Comparison of ENCODE assay signal across 14 cellular contexts in the genomic region with DNA sequence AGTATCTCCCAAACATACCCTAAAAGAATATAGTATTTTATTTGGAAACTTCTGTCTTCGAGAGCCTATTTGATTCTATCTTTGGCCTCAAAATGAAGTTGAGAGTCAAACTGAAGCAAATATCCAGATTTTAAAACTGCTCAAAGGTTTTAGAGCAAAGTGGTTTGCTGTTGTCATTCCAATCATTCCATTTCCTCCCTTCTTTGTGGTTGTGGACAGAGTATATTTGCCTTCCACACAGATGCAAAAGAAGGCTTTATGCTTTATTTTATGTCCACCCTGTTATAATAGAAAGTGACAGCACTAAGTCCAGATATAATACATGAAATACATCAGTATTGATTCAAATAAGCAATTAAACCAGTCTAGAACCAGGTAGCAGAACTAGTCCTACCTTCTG. TPM values are rescaled to one million over a fixed set of nuclear protein-coding genes. Genes with fewer than 3 reads are reported as not detected.
DNase-seq lines count a peak whose midpoint lies in the region; ATAC-seq and TF ChIP-seq lines count a peak whose summit lies in the region.
"Had no signal": no experiment of that assay in that cellular context is flagged by ENCODE, and none has a peak within 500 bp of the region (broad histone marks: within the 10 kb centered on the region; RNA-seq: fewer than 3 reads in every experiment).

No MANE protein-coding gene starts in this region.

- peak; percentile 72 for DNase-seq in AG10803 (ENCODE audit: low read depth)
- DNase-seq in ELR (ENCODE audit: low read depth): peak; percentile 36
- DNase-seq in activated T-helper 2 cell treated with anti-CD3 and anti-CD28 coated beads, Interferon-gamma antibody, Interleukin-2, Interleukin-4, amounts not matched to agents 10 μg/mL and 5 μg/mL and 100 μg/mL, durations not matched to agents 14 hours and 24 hours and 36 hours (ENCODE audit: low spot score): no peak
- DNase-seq in mesendoderm: peak; percentile 10
- DNase-seq in aorta: no peak
- DNase-seq in stimulated activated CD4-positive, alpha-beta T cell treated with anti-CD3 and anti-CD28 coated beads, Interleukin-12 subunit alpha, Interleukin-12 subunit beta, amount 100 ng/mL, for 4 hours: no peak
- DNase-seq: NCI-H1105, NCI-H446 treated with DMSO at 0.1 percent for 48 hours, Peyer's patch had no signal

- no peak overlapping the region for H3K4ac ChIP-seq in mesendoderm (ENCODE audit: low read depth, low read length)

- no CpG with 5 or more reads among the region's 1 CpG for WGBS in mesendoderm (ENCODE audit: extremely low coverage, insufficient coverage, low lambda C conversion rate)
- 26 to 35% methylated on average over 1 of the region's 1 CpG for WGBS in aorta, 2 donors

- TF ChIP-seq CTCF in AG10803 (conservative IDR thresholded peaks at IDR 0.05; ENCODE audit: low read length): no peak

- peaks cover 45% of the 10 kb centered on the region for H3K36me3 Mint-ChIP-seq in activated T-helper 2 cell treated with anti-CD3 and anti-CD28 coated beads, Interferon-gamma antibody, Interleukin-2, Interleukin-4, amounts not matched to agents 10 μg/mL and 5 μg/mL and 100 μg/mL, durations not matched to agents 14 hours and 24 hours and 36 hours (ENCODE audit: low read depth)

- no peak overlapping the region for H3K4me2 ChIP-seq in mesendoderm (ENCODE audit: low read length)

- H3K4me3 ChIP-seq in AG10803 (ENCODE audit: low read length) (no peak overlapping the region), mesendoderm (ENCODE audit: low read length) (no peak overlapping the region), aorta (ENCODE audit: low read length in 2 of 2) (no peak overlapping the region)
- H3K4me3 ChIP-seq: GM12878, Peyer's patch had no signal

- peaks cover 50% of the 10 kb centered on the region for H3K4me1 Mint-ChIP-seq in activated T-helper 2 cell treated with anti-CD3 and anti-CD28 coated beads, Interferon-gamma antibody, Interleukin-2, Interleukin-4, amounts not matched to agents 10 μg/mL and 5 μg/mL and 100 μg/mL, durations not matched to agents 14 hours and 24 hours and 36 hours (ENCODE audit: low read depth)

- H3K56ac ChIP-seq in mesendoderm (ENCODE audit: low read length): no peak overlapping the region

- H3K9me3 Mint-ChIP-seq in activated T-helper 2 cell treated with anti-CD3 and anti-CD28 coated beads, Interferon-gamma antibody, Interleukin-2, Interleukin-4, amounts not matched to agents 10 μg/mL and 5 μg/mL and 100 μg/mL, durations not matched to agents 14 hours and 24 hours and 36 hours: peaks cover 29% of the 10 kb centered on the region

- no peak overlapping the region for H2BK5ac ChIP-seq in mesendoderm (ENCODE audit: low read length)

- peak overlapping the region; percentile 93 for H3K27ac Mint-ChIP-seq in activated T-helper 2 cell treated with anti-CD3 and anti-CD28 coated beads, Interferon-gamma antibody, Interleukin-2, Interleukin-4, amounts not matched to agents 10 μg/mL and 5 μg/mL and 100 μg/mL, durations not matched to agents 14 hours and 24 hours and 36 hours

- H3K9me3 ChIP-seq in aorta (ENCODE audit: control insufficient read depth, low read length): no peaks in the 10 kb centered on the region
- H3K9me3 ChIP-seq: Peyer's patch had no signal

- intact Hi-C loops in activated T-helper 2 cell treated with anti-CD3 and anti-CD28 coated beads, Interferon-gamma antibody, Interleukin-2, Interleukin-4, amounts not matched to agents 10 μg/mL and 5 μg/mL and 100 μg/mL, durations not matched to agents 14 hours and 24 hours and 36 hours (cut with micrococcal nuclease): loop anchor here (2.0 to 10.0 kb wide), 4 partner anchors 36 to 322 kb away; no protein-coding TSS in a partner anchor
- intact Hi-C loops in aorta (cut with DNase I): no loop called here

- no peak overlapping the region for H3K27ac ChIP-seq in mesendoderm (ENCODE audit: low read depth, low read length)
- no peak overlapping the region for H3K27ac ChIP-seq in aorta (ENCODE audit: low read depth in 1 of 2, low read length in 2 of 2)

- ATAC-seq in GM18519 (IDR thresholded peaks at IDR 0.05; ENCODE audit: low FRiP score, unreplicated experiment) (no peak), aorta (ENCODE audit: low FRiP score) (no peak), GM21825 (IDR thresholded peaks at IDR 0.05; ENCODE audit: unreplicated experiment) (no peak)
- ATAC-seq: GM12878, sciatic nerve had no signal

- H2BK15ac ChIP-seq in mesendoderm (replicated peaks; ENCODE audit: low read depth): no peak overlapping the region

- H2BK120ac ChIP-seq in mesendoderm (ENCODE audit: low read depth, low read length): no peak overlapping the region

- H3K4me3 Mint-ChIP-seq in activated T-helper 2 cell treated with anti-CD3 and anti-CD28 coated beads, Interferon-gamma antibody, Interleukin-2, Interleukin-4, amounts not matched to agents 10 μg/mL and 5 μg/mL and 100 μg/mL, durations not matched to agents 14 hours and 24 hours and 36 hours (ENCODE audit: low read depth): no peak overlapping the region

- H3K23ac ChIP-seq in mesendoderm (ENCODE audit: low read length): no peak overlapping the region

- H4K8ac ChIP-seq in mesendoderm (ENCODE audit: low read depth, low read length): no peak overlapping the region

- no peak overlapping the region for H4K5ac ChIP-seq in mesendoderm (ENCODE audit: low read length)

- no peak overlapping the region for H3K9ac ChIP-seq in mesendoderm (ENCODE audit: low read length)

- H3K27me3 Mint-ChIP-seq in activated T-helper 2 cell treated with anti-CD3 and anti-CD28 coated beads, Interferon-gamma antibody, Interleukin-2, Interleukin-4, amounts not matched to agents 10 μg/mL and 5 μg/mL and 100 μg/mL, durations not matched to agents 14 hours and 24 hours and 36 hours (ENCODE audit: low read depth): no peaks in the 10 kb centered on the region

- no peaks in the 10 kb centered on the region for H3K79me2 ChIP-seq in mesendoderm (ENCODE audit: control insufficient read depth, insufficient read depth, low read length)

- no peak overlapping the region for H2AK5ac ChIP-seq in mesendoderm (ENCODE audit: low read length)

- no peaks in the 10 kb centered on the region for H3K27me3 ChIP-seq in mesendoderm (ENCODE audit: insufficient read depth, low read length, poor library complexity)
- no peaks in the 10 kb centered on the region for H3K27me3 ChIP-seq in aorta (ENCODE audit: control insufficient read depth in 1 of 2, insufficient read depth in 2 of 2, low read length in 1 of 2)
- H3K27me3 ChIP-seq: Peyer's patch had no signal

- H3K79me1 ChIP-seq in mesendoderm (ENCODE audit: low read length): no peaks in the 10 kb centered on the region

- H3K36me3 ChIP-seq in mesendoderm (ENCODE audit: control insufficient read depth, insufficient read depth, low read length) (no peaks in the 10 kb centered on the region), aorta (ENCODE audit: control insufficient read depth in 1 of 2, insufficient read depth in 2 of 2, low read length in 1 of 2) (no peaks in the 10 kb centered on the region)
- H3K36me3 ChIP-seq: Peyer's patch had no signal

- peaks cover 3% of the 10 kb centered on the region for H3K4me1 ChIP-seq in mesendoderm (ENCODE audit: control insufficient read depth, low read depth, low read length)
- H3K4me1 ChIP-seq in aorta (ENCODE audit: control insufficient read depth in 1 of 2, insufficient read depth in 2 of 2, low read length in 2 of 2): no peaks in the 10 kb centered on the region
- H3K4me1 ChIP-seq: Peyer's patch had no signal

- H3K18ac ChIP-seq in mesendoderm (ENCODE audit: low read length): no peak overlapping the region

RNA-seq across cellular contexts. Expression of gene GZMK, which starts 12.4 kb away (rescaled TPM):
- 0.23 and 0.55 TPM in 2 replicates for total RNA-seq in activated T-helper 2 cell treated with anti-CD3 and anti-CD28 coated beads, Interferon-gamma antibody, Interleukin-2, Interleukin-4, amounts not matched to agents 10 μg/mL and 5 μg/mL and 100 μg/mL, durations not matched to agents 14 hours and 24 hours and 36 hours
- polyA plus RNA-seq in mesendoderm (2013, experiment 1 of 2): not detected
- not detected for polyA plus RNA-seq in mesendoderm (2013, experiment 2 of 2)
- total RNA-seq in aorta: 1 to 10 TPM; 1.7 to 1.9 TPM
- polyA plus RNA-seq in aorta: 1 to 10 TPM in 1 of 2 donors, under 1 TPM in 1; 0.31 to 4.1 TPM
- total RNA-seq: GM12878, Peyer's patch had no signal

RNA-seq across cellular contexts. Expression of gene ESM1, which starts 51.1 kb away (rescaled TPM):
- 0.11 and 0.37 TPM in 2 replicates for total RNA-seq in activated T-helper 2 cell treated with anti-CD3 and anti-CD28 coated beads, Interferon-gamma antibody, Interleukin-2, Interleukin-4, amounts not matched to agents 10 μg/mL and 5 μg/mL and 100 μg/mL, durations not matched to agents 14 hours and 24 hours and 36 hours
- not detected for polyA plus RNA-seq in mesendoderm (2013, experiment 1 of 2)
- polyA plus RNA-seq in mesendoderm (2013, experiment 2 of 2): not detected
- total RNA-seq in aorta: 1 to 10 TPM in 1 of 2 donors, under 1 TPM in 1; 0.49 to 1.1 TPM
- polyA plus RNA-seq in aorta: 1 to 10 TPM in 1 of 2 donors, under 1 TPM in 1; 0.59 to 1.9 TPM
- total RNA-seq: GM12878, Peyer's patch, subcutaneous adipose tissue had no signal
- polyA plus RNA-seq: GM12878 had no signal

Comparison
In these comparisons a context has a peak if more than half of its experiments do, and no peak if none do; other contexts are left out.
1. DNase-seq: peak in AG10803 (single experiment), ELR (single experiment) and mesendoderm (single experiment); none in activated T-helper 2 cell treated with anti-CD3 and anti-CD28 coated beads, Interferon-gamma antibody, Interleukin-2, Interleukin-4, amounts not matched to agents 10 μg/mL and 5 μg/mL and 100 μg/mL, durations not matched to agents 14 hours and 24 hours and 36 hours (single experiment), aorta (0 of 2) and stimulated activated CD4-positive, alpha-beta T cell treated with anti-CD3 and anti-CD28 coated beads, Interleukin-12 subunit alpha, Interleukin-12 subunit beta, amount 100 ng/mL, for 4 hours (single experiment).